ENCODE assay signal across 8 cellular contexts in genomic region chr1:179034720-179035119, GRCh38. TPM values are rescaled to one million over a fixed set of nuclear protein-coding genes. Genes with fewer than 3 reads are reported as not detected.
A peak's percentile ranks its signal among the peaks of the same experiment; 100 is the strongest.
DNase-seq lines count a peak whose midpoint lies in the region; ATAC-seq, FAIRE-seq and TF ChIP-seq lines count a peak whose summit lies in the region.

No MANE protein-coding gene starts in this region.

- no peaks in the 10 kb centered on the region for H3K27me3 ChIP-seq in Karpas-422 (ENCODE audit: low read length)
- no peaks in the 10 kb centered on the region for H3K27me3 ChIP-seq in body of pancreas
- H3K27me3 ChIP-seq in tibial nerve: no peaks in the 10 kb centered on the region

- H3K79me2 ChIP-seq in Karpas-422 (ENCODE audit: low read length): peaks cover 98% of the 10 kb centered on the region

- H3K9me2 ChIP-seq in Karpas-422 (replicated peaks; ENCODE audit: insufficient read depth, low read length): no peaks in the 10 kb centered on the region

- H4K20me1 ChIP-seq in Karpas-422 (ENCODE audit: insufficient read depth, low read depth, low read length): no peaks in the 10 kb centered on the region

- H3K36me3 ChIP-seq in Karpas-422 (ENCODE audit: insufficient read depth, low read length) (no peaks in the 10 kb centered on the region), body of pancreas (replicated peaks in 1 of 2; ENCODE audit: insufficient read depth in 1 of 2, low read depth in 2 of 2) (no peaks in the 10 kb centered on the region), tibial nerve (no peaks in the 10 kb centered on the region)

- H3K9ac ChIP-seq in Karpas-422 (ENCODE audit: low read length): peak overlapping the region; percentile 51

- peak overlapping the region; percentile 57 for H3K4me2 ChIP-seq in Karpas-422 (ENCODE audit: low read depth, low read length, poor library complexity, severe bottlenecking)

- H3K4me1 ChIP-seq in Karpas-422 (ENCODE audit: low read length) (peaks cover 83% of the 10 kb centered on the region), body of pancreas (peaks cover 56% of the 10 kb centered on the region), tibial nerve (peaks cover 0 to 95% (median 34%) of the 10 kb centered on the region in 4 donors)

- peak; percentile 50 for FAIRE-seq in GM12892 (lab: Jason Lieb, UNC)

- 85 to 92% methylated on average over 1 of the region's 1 CpG for WGBS in body of pancreas, 2 donors
- WGBS in tibial nerve, 2 donors: 78 to 100% methylated on average over 1 of the region's 1 CpG

- no peak for TF ChIP-seq POLR2A in GM12892 (IDR thresholded peaks at IDR 0.05; ENCODE audit: low read depth, low read length)
- no peak for TF ChIP-seq POLR2A in body of pancreas (IDR thresholded peaks at IDR 0.05)
- TF ChIP-seq POLR2A in tibial nerve (IDR thresholded peaks at IDR 0.05): no peak

- H2AFZ ChIP-seq in Karpas-422 (ENCODE audit: low read length): no peak overlapping the region

- DNase-seq in GM12892 (ENCODE audit: insufficient read length) (no peak), Karpas-422 (peak; percentile 68), dermis blood vessel endothelial cell (peak; percentile 39), iPS-NIHi7 (ENCODE audit: extremely low spot score) (no peak), body of pancreas (no peak), tibial nerve (ENCODE audit: low spot score in 2 of 2) (no peak), NCI-H1105 treated with DMSO at 0.1 percent for 48 hours (lab: John Stamatoyannopoulos, UW) (no peak)

- TF ChIP-seq CTCF in body of pancreas (IDR thresholded peaks at IDR 0.05) (no peak), tibial nerve (IDR thresholded peaks at IDR 0.05) (no peak)

- no peaks in the 10 kb centered on the region for H3K9me3 ChIP-seq in Karpas-422 (ENCODE audit: low read length)
- H3K9me3 ChIP-seq in body of pancreas: no peaks in the 10 kb centered on the region
- H3K9me3 ChIP-seq in tibial nerve: no peaks in the 10 kb centered on the region

- H3K27ac ChIP-seq in Karpas-422 (ENCODE audit: low read length): peak overlapping the region; percentile 68
- peak overlapping the region in 1 of 4 donors; percentile 9 for H3K27ac ChIP-seq in body of pancreas
- no peak overlapping the region for H3K27ac ChIP-seq in tibial nerve

- no peak for TF ChIP-seq EP300 in tibial nerve (IDR thresholded peaks at IDR 0.05)

- H3K4me3 ChIP-seq in Karpas-422 (ENCODE audit: low read length) (peak overlapping the region; percentile 32; the same call in 1 of the 2 replicates), body of pancreas (no peak overlapping the region), tibial nerve (no peak overlapping the region)

- peak; percentile 71 for ATAC-seq in GM21576 (IDR thresholded peaks at IDR 0.05; ENCODE audit: unreplicated experiment)
- ATAC-seq in body of pancreas: no peak

- intact Hi-C loops in body of pancreas (cut with DNase I): no loop called here

RNA-seq across cellular contexts. Expression of gene FAM20B, which starts 9.0 kb away (rescaled TPM):
- polyA plus RNA-seq in GM12892 (2012; ENCODE audit: missing spikeins): 11.4 TPM
- total RNA-seq in Karpas-422 (2014; rRNA removed; shearing (Covaris generic); ENCODE audit: low replicate concordance): 23.2 and 30.0 TPM in 2 replicates
- total RNA-seq in dermis blood vessel endothelial cell (27.4 and 45.2 TPM in 2 replicates), body of pancreas (10 to 100 TPM; 11.4 to 11.9 TPM), tibial nerve (10 to 100 TPM; 39.6 to 60.3 (median 51.6) TPM)

RNA-seq across cellular contexts. Expression of gene TOR3A, which starts 47.1 kb away (rescaled TPM):
- 25.1 TPM for polyA plus RNA-seq in GM12892 (2012; ENCODE audit: missing spikeins)
- total RNA-seq in Karpas-422 (2014; rRNA removed; shearing (Covaris generic); ENCODE audit: low replicate concordance): 83.1 and 130 TPM in 2 replicates
- total RNA-seq in dermis blood vessel endothelial cell (36.4 and 40.5 TPM in 2 replicates), body of pancreas (10 to 100 TPM; 23.1 to 27.7 TPM), tibial nerve (100 to 1,000 TPM in 1 of 4 donors, 10 to 100 TPM in 3; 72.1 to 115 (median 83.3) TPM)

Comparison
In these comparisons a context has a peak if more than half of its experiments do, and no peak if none do; other contexts are left out.
1. DNase-seq: peak in Karpas-422 (single experiment) and dermis blood vessel endothelial cell (single experiment); none in GM12892 (single experiment), iPS-NIHi7 (single experiment), body of pancreas (0 of 4), tibial nerve (0 of 2) and NCI-H1105 treated with DMSO at 0.1 percent for 48 hours (single experiment).